ENCODE assay signal across 1 cellular context in genomic region chr11:11789735-11790369, GRCh38.
TF ChIP-seq lines count a peak whose summit lies in the region.

No MANE protein-coding gene starts in this region.

TF ChIP-seq in H1, 55 proteins besides CTCF, POLR2A, EP300 and RAD21:
- TF ChIP-seq NANOG (IDR thresholded peaks at IDR 0.05; ENCODE audit: insufficient read depth, low read depth, low read length, poor library complexity, severe bottlenecking) (no peak), SIX5 (IDR thresholded peaks at IDR 0.05; ENCODE audit: low read depth, low read length) (no peak), SIRT6 (IDR thresholded peaks at IDR 0.05; ENCODE audit: low read length) (no peak), ATF2 (IDR thresholded peaks at IDR 0.05; ENCODE audit: low read length) (no peak), GTF2F1 (IDR thresholded peaks at IDR 0.05; ENCODE audit: borderline replicate concordance, low read depth, low read length) (no peak), USF2 (IDR thresholded peaks at IDR 0.05; ENCODE audit: low read length) (no peak), ZNF274 (IDR thresholded peaks at IDR 0.05; ENCODE audit: borderline replicate concordance, extremely low read depth, low read length) (no peak), MAFK (IDR thresholded peaks at IDR 0.05; ENCODE audit: low read depth, low read length) (no peak), CHD1 (IDR thresholded peaks at IDR 0.05; ENCODE audit: low read depth, low read length) (no peak), POLR2AphosphoS5 (IDR thresholded peaks at IDR 0.05; ENCODE audit: low read depth, low read length) (no peak), SRF (IDR thresholded peaks at IDR 0.05; ENCODE audit: low read depth, low read length) (no peak), CTBP2 (IDR thresholded peaks at IDR 0.05; ENCODE audit: borderline replicate concordance, insufficient read depth, insufficient read length, low read length) (no peak), CBX5 (IDR thresholded peaks at IDR 0.05; ENCODE audit: low read depth, low read length) (no peak)
